10 cellular contexts compared by ENCODE assay signal in genomic region chr14:65356327-65356836, GRCh38. TPM values are rescaled to one million over a fixed set of nuclear protein-coding genes. Genes with fewer than 3 reads are reported as not detected.
DNase-seq lines count a peak whose midpoint lies in the region; ATAC-seq and TF ChIP-seq lines count a peak whose summit lies in the region.
"Had no signal": no experiment of that assay in that cellular context is flagged by ENCODE, and none has a peak within 500 bp of the region (broad histone marks: within the 10 kb centered on the region; RNA-seq: fewer than 3 reads in every experiment).

No MANE protein-coding gene starts in this region.

- peak; percentile 10; the same call in 1 of the 2 replicates for TF ChIP-seq EP300 in Ishikawa (IDR thresholded peaks at IDR 0.05; ENCODE audit: borderline replicate concordance)

- H3K23ac ChIP-seq in neuronal stem cell (ENCODE audit: low read depth, low read length, poor library complexity): no peak overlapping the region

- H3K9me3 ChIP-seq in neuronal stem cell (replicated peaks in 1 of 2; ENCODE audit: control insufficient read depth in 2 of 2, insufficient read depth in 1 of 2, low read depth in 1 of 2, low read length in 2 of 2): no peaks in the 10 kb centered on the region

- H3K27ac Mint-ChIP-seq in activated T-helper 2 cell treated with anti-CD3 and anti-CD28 coated beads, Interferon-gamma antibody, Interleukin-2, Interleukin-4, amounts not matched to agents 10 μg/mL and 5 μg/mL and 100 μg/mL, durations not matched to agents 14 hours and 24 hours and 36 hours: peak overlapping the region; percentile 74
- H3K27ac Mint-ChIP-seq in memory B cell: peak overlapping the region; percentile 83
- H3K27ac Mint-ChIP-seq: dendritic cell treated with granulocyte-macrophage colony-stimulating factor and Interleukin-4, amounts not matched to agents 40 ng/mL and 50 ng/mL, for 4 days had no signal

- H3K4me3 Mint-ChIP-seq in activated T-helper 2 cell treated with anti-CD3 and anti-CD28 coated beads, Interferon-gamma antibody, Interleukin-2, Interleukin-4, amounts not matched to agents 10 μg/mL and 5 μg/mL and 100 μg/mL, durations not matched to agents 14 hours and 24 hours and 36 hours (ENCODE audit: low read depth): peak overlapping the region; percentile 20
- H3K4me3 Mint-ChIP-seq in memory B cell: no peak overlapping the region
- H3K4me3 Mint-ChIP-seq: dendritic cell treated with granulocyte-macrophage colony-stimulating factor and Interleukin-4, amounts not matched to agents 40 ng/mL and 50 ng/mL, for 4 days had no signal

- H3K9me3 Mint-ChIP-seq in activated T-helper 2 cell treated with anti-CD3 and anti-CD28 coated beads, Interferon-gamma antibody, Interleukin-2, Interleukin-4, amounts not matched to agents 10 μg/mL and 5 μg/mL and 100 μg/mL, durations not matched to agents 14 hours and 24 hours and 36 hours: no peaks in the 10 kb centered on the region
- no peaks in the 10 kb centered on the region for H3K9me3 Mint-ChIP-seq in memory B cell
- H3K9me3 Mint-ChIP-seq: dendritic cell treated with granulocyte-macrophage colony-stimulating factor and Interleukin-4, amounts not matched to agents 40 ng/mL and 50 ng/mL, for 4 days had no signal

- WGBS in neuronal stem cell (ENCODE audit: extremely low coverage in 2 of 2, insufficient read length in 2 of 2, insufficient replicate concordance in 1 of 2), 2 donors: no CpG with 5 or more reads among the region's 5 CpGs

- H4K8ac ChIP-seq in neuronal stem cell (ENCODE audit: low read depth, low read length): no peak overlapping the region

- no peaks in the 10 kb centered on the region for H3K36me3 ChIP-seq in neuronal stem cell (replicated peaks in 1 of 2; ENCODE audit: control insufficient read depth in 2 of 2, insufficient read depth in 2 of 2, low read length in 2 of 2)

- no peak overlapping the region for H2AFZ ChIP-seq in neuronal stem cell (ENCODE audit: low read length)

- no peak overlapping the region for H3K18ac ChIP-seq in neuronal stem cell (ENCODE audit: low read length)

- no peak overlapping the region for H3K9ac ChIP-seq in neuronal stem cell (ENCODE audit: low read depth, low read length, poor library complexity)

- ATAC-seq in memory B cell (ENCODE audit: low read depth) (no peak), GM21786 (IDR thresholded peaks at IDR 0.05; ENCODE audit: unreplicated experiment) (no peak), HG03135 (IDR thresholded peaks at IDR 0.05; ENCODE audit: unreplicated experiment) (no peak)

- no peak overlapping the region for H2BK15ac ChIP-seq in neuronal stem cell (ENCODE audit: low read length)

- intact Hi-C loops in activated T-helper 2 cell treated with anti-CD3 and anti-CD28 coated beads, Interferon-gamma antibody, Interleukin-2, Interleukin-4, amounts not matched to agents 10 μg/mL and 5 μg/mL and 100 μg/mL, durations not matched to agents 14 hours and 24 hours and 36 hours (cut with micrococcal nuclease): loop anchor here (1.0 to 5.0 kb wide), 3 partner anchors 54 to 69 kb away; partner anchors contain the start of gene FUT8

- no peaks in the 10 kb centered on the region for H3K27me3 Mint-ChIP-seq in activated T-helper 2 cell treated with anti-CD3 and anti-CD28 coated beads, Interferon-gamma antibody, Interleukin-2, Interleukin-4, amounts not matched to agents 10 μg/mL and 5 μg/mL and 100 μg/mL, durations not matched to agents 14 hours and 24 hours and 36 hours (ENCODE audit: low read depth)
- no peaks in the 10 kb centered on the region for H3K27me3 Mint-ChIP-seq in memory B cell

- no peak overlapping the region for H3K4ac ChIP-seq in neuronal stem cell (ENCODE audit: low read length)

- H3K36me3 Mint-ChIP-seq in activated T-helper 2 cell treated with anti-CD3 and anti-CD28 coated beads, Interferon-gamma antibody, Interleukin-2, Interleukin-4, amounts not matched to agents 10 μg/mL and 5 μg/mL and 100 μg/mL, durations not matched to agents 14 hours and 24 hours and 36 hours (ENCODE audit: low read depth): peaks cover 43% of the 10 kb centered on the region
- no peaks in the 10 kb centered on the region for H3K36me3 Mint-ChIP-seq in memory B cell

- H2BK12ac ChIP-seq in neuronal stem cell (ENCODE audit: low read length): no peak overlapping the region

- no peak overlapping the region for H2BK120ac ChIP-seq in neuronal stem cell (ENCODE audit: low read depth, low read length)

- no peak overlapping the region for H4K91ac ChIP-seq in neuronal stem cell (ENCODE audit: low read depth, low read length, poor library complexity)

- no peak for TF ChIP-seq RAD21 in Ishikawa (IDR thresholded peaks at IDR 0.05; ENCODE audit: low read depth)

- H3K4me2 ChIP-seq in neuronal stem cell (ENCODE audit: insufficient read depth, low read length, poor library complexity, severe bottlenecking): no peak overlapping the region

- H3K4me1 ChIP-seq in neuronal stem cell (ENCODE audit: control insufficient read depth in 2 of 2, insufficient read depth in 1 of 2, low read depth in 1 of 2, low read length in 2 of 2): no peaks in the 10 kb centered on the region

- H2BK5ac ChIP-seq in neuronal stem cell (ENCODE audit: low read length): no peak overlapping the region

- DNase-seq in AG10803 (ENCODE audit: low read depth) (peak; percentile 74), memory B cell (ENCODE audit: low spot score in 2 of 2) (no peak), neuronal stem cell (ENCODE audit: low spot score) (no peak), Ammon's horn (ENCODE audit: low spot score) (no peak)
- DNase-seq in activated T-helper 2 cell treated with anti-CD3 and anti-CD28 coated beads, Interferon-gamma antibody, Interleukin-2, Interleukin-4, amounts not matched to agents 10 μg/mL and 5 μg/mL and 100 μg/mL, durations not matched to agents 14 hours and 24 hours and 36 hours (ENCODE audit: low spot score): peak; percentile 47
- DNase-seq: NCI-H1417 treated with DMSO at 0.1 percent for 48 hours had no signal

- 0 out of 2 replicates have a peak, but pooled peaks have one; percentile 9 for TF ChIP-seq CTCF in AG10803 (conservative IDR thresholded peaks at IDR 0.05; ENCODE audit: low read length)

- no peak overlapping the region for H3K27ac ChIP-seq in neuronal stem cell (replicated peaks; ENCODE audit: low read length)

- no peaks in the 10 kb centered on the region for H3K79me1 ChIP-seq in neuronal stem cell (ENCODE audit: low read depth, low read length)

- H3K14ac ChIP-seq in neuronal stem cell (ENCODE audit: low read length): no peak overlapping the region

- H2AK5ac ChIP-seq in neuronal stem cell (ENCODE audit: low read depth, low read length): no peak overlapping the region

- H3K27me3 ChIP-seq in neuronal stem cell (ENCODE audit: control insufficient read depth in 3 of 3, insufficient read depth in 3 of 3, low read depth in 1 of 3, low read length in 3 of 3): no peaks in the 10 kb centered on the region

- peaks cover 48% of the 10 kb centered on the region for H3K4me1 Mint-ChIP-seq in activated T-helper 2 cell treated with anti-CD3 and anti-CD28 coated beads, Interferon-gamma antibody, Interleukin-2, Interleukin-4, amounts not matched to agents 10 μg/mL and 5 μg/mL and 100 μg/mL, durations not matched to agents 14 hours and 24 hours and 36 hours (ENCODE audit: low read depth)
- peaks cover 58% of the 10 kb centered on the region for H3K4me1 Mint-ChIP-seq in memory B cell

- H3K4me3 ChIP-seq in AG10803 (ENCODE audit: low read length) (no peak overlapping the region), neuronal stem cell (ENCODE audit: low read length in 2 of 2) (no peak overlapping the region)

TF ChIP-seq in Ishikawa, 13 proteins besides CTCF, POLR2A, EP300 and RAD21:
- TF ChIP-seq ZBTB7A (IDR thresholded peaks at IDR 0.05; ENCODE audit: low read depth) (no peak), CREB1 (IDR thresholded peaks at IDR 0.05; ENCODE audit: low read depth) (peak; percentile 59)

RNA-seq across cellular contexts. Expression of gene FUT8, which starts 56.1 kb away (rescaled TPM):
- total RNA-seq in activated T-helper 2 cell treated with anti-CD3 and anti-CD28 coated beads, Interferon-gamma antibody, Interleukin-2, Interleukin-4, amounts not matched to agents 10 μg/mL and 5 μg/mL and 100 μg/mL, durations not matched to agents 14 hours and 24 hours and 36 hours: 110 and 124 TPM in 2 replicates
- polyA plus RNA-seq in neuronal stem cell (2013, experiment 1 of 2): 52.4 TPM
- polyA plus RNA-seq in neuronal stem cell (2013, experiment 2 of 2): 53.4 TPM

Comparison
In these comparisons a context has a peak if more than half of its experiments do, and no peak if none do; other contexts are left out.
1. DNase-seq: peak in AG10803 (single experiment) and activated T-helper 2 cell treated with anti-CD3 and anti-CD28 coated beads, Interferon-gamma antibody, Interleukin-2, Interleukin-4, amounts not matched to agents 10 μg/mL and 5 μg/mL and 100 μg/mL, durations not matched to agents 14 hours and 24 hours and 36 hours (single experiment); none in memory B cell (0 of 2), neuronal stem cell (single experiment) and Ammon's horn (single experiment).